In genomic region chr6:154648776-154649175, GRCh38 we compare ENCODE assay signal across 18 cellular contexts.
DNase-seq lines count a peak whose midpoint lies in the region; ATAC-seq, FAIRE-seq and TF ChIP-seq lines count a peak whose summit lies in the region.
"Had no signal": no experiment of that assay in that cellular context is flagged by ENCODE, and none has a peak within 500 bp of the region (broad histone marks: within the 10 kb centered on the region; RNA-seq: fewer than 3 reads in every experiment).

No MANE protein-coding gene starts in this region.

- no peaks in the 10 kb centered on the region for H3K9me3 Mint-ChIP-seq in HFFc6

- peak; percentile 26 to 54 for ATAC-seq in lower lobe of right lung
- ATAC-seq: GM12878, HepG2 had no signal

- no peaks in the 10 kb centered on the region for H3K9me3 ChIP-seq in lower lobe of right lung

- DNase-seq in D721Med (ENCODE audit: insufficient read length, low spot score), result no peak
- DNase-seq in HUDEP-2 (lab: John Stamatoyannopoulos, UW; ENCODE audit: unreplicated experiment in 76 of 76), result peak in 39 of 76 experiments; percentile 12 to 77 (median 47)
- no peak for DNase-seq in coronary artery (ENCODE audit: low spot score)
- DNase-seq in lower lobe of right lung, result no peak
- DNase-seq in GM12892 (ENCODE audit: insufficient read length), result no peak
- no peak for DNase-seq in HFFc6
- no peak for DNase-seq in GM13977 (ENCODE audit: low spot score)
- DNase-seq in COLO668 (lab: John Stamatoyannopoulos, UW; ENCODE audit: unreplicated experiment), result no peak
- DNase-seq: ACHN; Calu3; CD4-positive, CD25-positive, alpha-beta regulatory T cell; DMS79; HCEC 1CT had no signal

- H3K4me3 ChIP-seq in coronary artery (peak overlapping the region; percentile 15), lower lobe of right lung (no peak overlapping the region)
- H3K4me3 ChIP-seq: BLaER1 treated with 17β-estradiol and CSF1 and Interleukin-3, amounts not matched to agents 10 nM and 100 nM; GM12878 had no signal

- H3K27me3 Mint-ChIP-seq in HFFc6 (ENCODE audit: insufficient read depth), result peaks cover 6% of the 10 kb centered on the region
- H3K27me3 Mint-ChIP-seq: CD4-positive, CD25-positive, alpha-beta regulatory T cell had no signal

- peaks cover 8% of the 10 kb centered on the region for H3K4me1 Mint-ChIP-seq in HFFc6 (ENCODE audit: low read depth)

- TF ChIP-seq POLR2A in GM12892 (IDR thresholded peaks at IDR 0.05; ENCODE audit: low read depth, low read length), result no peak

- TF ChIP-seq CTCF in D721Med (IDR thresholded peaks at IDR 0.05; ENCODE audit: insufficient read depth, missing control alignments) (no peak), coronary artery (IDR thresholded peaks at IDR 0.05) (no peak), lower lobe of right lung (IDR thresholded peaks at IDR 0.05) (no peak), HFFc6 (IDR thresholded peaks at IDR 0.05) (no peak), GM13977 (IDR thresholded peaks at IDR 0.05; ENCODE audit: extremely low read depth, insufficient read depth, missing control alignments) (no peak)

- peaks cover 19% of the 10 kb centered on the region for H3K4me1 ChIP-seq in lower lobe of right lung

- H3K27ac Mint-ChIP-seq in HFFc6, result no peak overlapping the region
- H3K27ac Mint-ChIP-seq: CD4-positive, CD25-positive, alpha-beta regulatory T cell had no signal

- no peaks in the 10 kb centered on the region for H3K27me3 ChIP-seq in lower lobe of right lung (ENCODE audit: low read depth)
- H3K27me3 ChIP-seq: BLaER1 treated with 17β-estradiol and CSF1 and Interleukin-3, amounts not matched to agents 10 nM and 100 nM had no signal

- H3K27ac ChIP-seq in coronary artery (peak overlapping the region; percentile 11 to 40), lower lobe of right lung (no peak overlapping the region)
- H3K27ac ChIP-seq: BLaER1 treated with 17β-estradiol and CSF1 and Interleukin-3, amounts not matched to agents 10 nM and 100 nM; KMS-11 had no signal

- H3K4me3 Mint-ChIP-seq in HFFc6, result no peak overlapping the region
- H3K4me3 Mint-ChIP-seq: CD4-positive, CD25-positive, alpha-beta regulatory T cell had no signal

- no peaks in the 10 kb centered on the region for H3K36me3 Mint-ChIP-seq in HFFc6 (ENCODE audit: low read depth)
- H3K36me3 Mint-ChIP-seq: CD4-positive, CD25-positive, alpha-beta regulatory T cell had no signal

- intact Hi-C loops in lower lobe of right lung (cut with DNase I), result no loop called here

- peak; percentile 63 for FAIRE-seq in D721Med (lab: Jason Lieb, UNC)
- no peak for FAIRE-seq in GM12892 (lab: Jason Lieb, UNC)
- FAIRE-seq: GM12878, GM19239, HepG2 had no signal

- H3K36me3 ChIP-seq in lower lobe of right lung, result no peaks in the 10 kb centered on the region
- H3K36me3 ChIP-seq: BLaER1 treated with 17β-estradiol and CSF1 and Interleukin-3, amounts not matched to agents 10 nM and 100 nM had no signal

- in situ Hi-C loops in GM13977 (cut with MboI; ENCODE audit: low pct_unique_long_range_greater_than_20kb, low sequenced_read_pairs, unreplicated experiment), result no loop called here

Comparison
In these comparisons a context has a peak if more than half of its experiments do, and no peak if none do; other contexts are left out.
1. DNase-seq: peak in HUDEP-2 (39 of 76); none in D721Med (single experiment), coronary artery (single experiment), lower lobe of right lung (single experiment), GM12892 (single experiment), HFFc6 (single experiment), GM13977 (single experiment) and COLO668 (single experiment).